1 cellular context compared by ENCODE assay signal in the genomic region with DNA sequence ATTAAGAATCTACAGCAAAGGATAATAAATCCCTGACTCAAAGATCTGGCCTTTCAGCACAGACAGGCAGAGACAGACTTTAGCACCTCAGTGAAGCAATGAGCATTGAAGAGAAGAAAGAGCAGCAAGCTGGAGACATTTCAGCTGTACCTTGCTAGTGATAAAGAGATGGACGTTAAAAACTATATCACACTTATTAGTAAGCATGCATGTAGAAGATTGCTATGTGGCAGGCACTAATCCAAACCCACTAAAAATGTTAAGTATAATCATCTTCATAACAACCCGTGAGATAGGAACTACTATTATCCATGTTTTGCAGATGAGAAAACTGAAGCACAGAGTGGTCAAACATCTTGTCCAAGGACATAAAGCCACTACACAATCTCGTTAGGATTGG.
TF ChIP-seq lines count a peak whose summit lies in the region.

No MANE protein-coding gene starts in this region.

TF ChIP-seq in IMR-90, 13 proteins besides CTCF, POLR2A, EP300 and RAD21 (continued from another document):
- TF ChIP-seq MAFK (IDR thresholded peaks at IDR 0.05; ENCODE audit: low read depth, low read length) (no peak), ELK1 (IDR thresholded peaks at IDR 0.05; ENCODE audit: borderline replicate concordance, low read depth, low read length) (no peak), CHD1 (IDR thresholded peaks at IDR 0.05; ENCODE audit: low read depth, low read length) (no peak), USF2 (IDR thresholded peaks at IDR 0.05; ENCODE audit: low read depth, low read length) (no peak)
